Comparison of ENCODE assay signal across 8 cellular contexts in the genomic region with DNA sequence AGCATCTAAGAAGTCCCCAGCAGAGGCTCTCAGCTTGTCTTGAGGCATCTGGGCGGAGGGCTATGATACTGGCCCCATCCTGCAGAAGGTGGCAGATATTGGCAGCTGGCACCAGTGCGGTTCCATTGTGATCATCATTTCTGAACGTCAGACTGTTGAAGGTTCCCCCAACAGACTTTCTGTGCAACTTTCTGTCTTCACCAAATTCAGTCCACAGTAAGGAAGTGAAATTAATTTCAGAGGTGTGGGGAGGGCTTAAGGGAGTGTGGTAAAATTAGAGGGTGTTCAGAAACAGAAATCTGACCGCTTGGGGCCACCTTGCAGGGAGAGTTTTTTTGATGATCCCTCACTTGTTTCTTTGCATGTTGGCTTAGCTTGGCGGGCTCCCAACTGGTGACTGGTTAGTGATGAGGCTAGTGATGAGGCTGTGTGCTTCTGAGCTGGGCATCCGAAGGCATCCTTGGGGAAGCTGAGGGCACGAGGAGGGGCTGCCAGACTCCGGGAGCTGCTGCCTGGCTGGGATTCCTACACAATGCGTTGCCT. TPM values are rescaled to one million over a fixed set of nuclear protein-coding genes. Genes with fewer than 3 reads are reported as not detected.
A peak's percentile ranks its signal among the peaks of the same experiment; 100 is the strongest.
DNase-seq lines count a peak whose midpoint lies in the region; TF ChIP-seq lines count a peak whose summit lies in the region.

A gene with protein sequence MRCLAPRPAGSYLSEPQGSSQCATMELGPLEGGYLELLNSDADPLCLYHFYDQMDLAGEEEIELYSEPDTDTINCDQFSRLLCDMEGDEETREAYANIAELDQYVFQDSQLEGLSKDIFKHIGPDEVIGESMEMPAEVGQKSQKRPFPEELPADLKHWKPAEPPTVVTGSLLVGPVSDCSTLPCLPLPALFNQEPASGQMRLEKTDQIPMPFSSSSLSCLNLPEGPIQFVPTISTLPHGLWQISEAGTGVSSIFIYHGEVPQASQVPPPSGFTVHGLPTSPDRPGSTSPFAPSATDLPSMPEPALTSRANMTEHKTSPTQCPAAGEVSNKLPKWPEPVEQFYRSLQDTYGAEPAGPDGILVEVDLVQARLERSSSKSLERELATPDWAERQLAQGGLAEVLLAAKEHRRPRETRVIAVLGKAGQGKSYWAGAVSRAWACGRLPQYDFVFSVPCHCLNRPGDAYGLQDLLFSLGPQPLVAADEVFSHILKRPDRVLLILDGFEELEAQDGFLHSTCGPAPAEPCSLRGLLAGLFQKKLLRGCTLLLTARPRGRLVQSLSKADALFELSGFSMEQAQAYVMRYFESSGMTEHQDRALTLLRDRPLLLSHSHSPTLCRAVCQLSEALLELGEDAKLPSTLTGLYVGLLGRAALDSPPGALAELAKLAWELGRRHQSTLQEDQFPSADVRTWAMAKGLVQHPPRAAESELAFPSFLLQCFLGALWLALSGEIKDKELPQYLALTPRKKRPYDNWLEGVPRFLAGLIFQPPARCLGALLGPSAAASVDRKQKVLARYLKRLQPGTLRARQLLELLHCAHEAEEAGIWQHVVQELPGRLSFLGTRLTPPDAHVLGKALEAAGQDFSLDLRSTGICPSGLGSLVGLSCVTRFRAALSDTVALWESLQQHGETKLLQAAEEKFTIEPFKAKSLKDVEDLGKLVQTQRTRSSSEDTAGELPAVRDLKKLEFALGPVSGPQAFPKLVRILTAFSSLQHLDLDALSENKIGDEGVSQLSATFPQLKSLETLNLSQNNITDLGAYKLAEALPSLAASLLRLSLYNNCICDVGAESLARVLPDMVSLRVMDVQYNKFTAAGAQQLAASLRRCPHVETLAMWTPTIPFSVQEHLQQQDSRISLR (plus strand): TSS at position 404 of the 543 bp plus-strand sequence. CDS start 129 bp downstream, at position 533.

- no peaks in the 10 kb centered on the region for H3F3A ChIP-seq in GM23248 (ENCODE audit: insufficient read depth)

- no peak within 1 kb of the TSS for H3K23ac ChIP-seq in trophoblast cell (ENCODE audit: low read length)

- H3K9ac ChIP-seq in GM23248 (no peak within 1 kb of the TSS), trophoblast cell (ENCODE audit: low read length) (no peak within 1 kb of the TSS)

- intact Hi-C loops in activated CD4-positive, alpha-beta T cell treated with anti-CD3 and anti-CD28 coated beads, Interleukin-2, amount 10 ng/mL, durations not matched to agents 24 days and 14 days (cut with micrococcal nuclease) = no loop called here

- no peak within 1 kb of the TSS for H4K12ac ChIP-seq in trophoblast cell (ENCODE audit: low read depth, low read length)

- peak; percentile 84 for DNase-seq in GM13976 (ENCODE audit: low spot score)
- peak; percentile 96 for DNase-seq in GM23248
- DNase-seq in KG1 (lab: John Stamatoyannopoulos, UW) = peak; percentile 94
- DNase-seq in activated CD4-positive, alpha-beta T cell treated with anti-CD3 and anti-CD28 coated beads, Interleukin-2, amount 10 ng/mL, durations not matched to agents 24 days and 14 days = peak; percentile 86
- peak; percentile 16 to 43 for DNase-seq in trophoblast cell
- no peak for DNase-seq in epidermal melanocyte (ENCODE audit: insufficient read length, low spot score)
- no peak for DNase-seq in middle frontal gyrus (ENCODE audit: extremely low spot score, low spot score)

- no peak within 1 kb of the TSS for H3K4me2 ChIP-seq in GM23248 (ENCODE audit: unreplicated experiment)
- no peak within 1 kb of the TSS for H3K4me2 ChIP-seq in trophoblast cell (ENCODE audit: low read length)

- peaks cover 9% of the 10 kb centered on the region; the same call in 1 of the 2 replicates for H3K27me3 ChIP-seq in GM23248 (replicated peaks; ENCODE audit: insufficient read depth)
- H3K27me3 ChIP-seq in esophagus (ENCODE audit: control insufficient read depth in 1 of 2, insufficient read depth in 2 of 2, low read length in 2 of 2) = no peaks in the 10 kb centered on the region
- H3K27me3 ChIP-seq in trophoblast cell (ENCODE audit: insufficient read depth, low read length) = peaks cover 7% of the 10 kb centered on the region

- no peaks in the 10 kb centered on the region for H3K9me2 ChIP-seq in GM23248 (ENCODE audit: insufficient read depth)

- H3K36me3 Mint-ChIP-seq in activated CD4-positive, alpha-beta T cell treated with anti-CD3 and anti-CD28 coated beads, Interleukin-2, amount 10 ng/mL, durations not matched to agents 24 days and 14 days (ENCODE audit: low read depth) = no peaks in the 10 kb centered on the region

- no peak for TF ChIP-seq CTCF in GM13976 (IDR thresholded peaks at IDR 0.05; ENCODE audit: borderline replicate concordance, control extremely low read depth, extremely low read depth, insufficient read depth, missing control alignments)

- no peak within 1 kb of the TSS for H3K14ac ChIP-seq in trophoblast cell (ENCODE audit: low read length)

- H3K4me1 ChIP-seq in GM23248 (ENCODE audit: insufficient read depth) = peaks cover 11% of the 10 kb centered on the region
- peaks cover 6 to 7% of the 10 kb centered on the region in 2 donors for H3K4me1 ChIP-seq in esophagus (ENCODE audit: control insufficient read depth in 2 of 2, insufficient read depth in 2 of 2, low read length in 1 of 2)
- H3K4me1 ChIP-seq in trophoblast cell (ENCODE audit: control insufficient read depth in 1 of 2, insufficient read depth in 2 of 2, low read length in 2 of 2) = no peaks in the 10 kb centered on the region

- no peak within 1 kb of the TSS for H2BK12ac ChIP-seq in trophoblast cell (ENCODE audit: low read length)

- H3K27ac Mint-ChIP-seq in activated CD4-positive, alpha-beta T cell treated with anti-CD3 and anti-CD28 coated beads, Interleukin-2, amount 10 ng/mL, durations not matched to agents 24 days and 14 days = peak within 1 kb of the TSS; percentile 43

- H3K27me3 Mint-ChIP-seq in activated CD4-positive, alpha-beta T cell treated with anti-CD3 and anti-CD28 coated beads, Interleukin-2, amount 10 ng/mL, durations not matched to agents 24 days and 14 days = peaks cover 41% of the 10 kb centered on the region

- H2BK120ac ChIP-seq in trophoblast cell (ENCODE audit: insufficient read depth, low read length, poor library complexity) = no peak within 1 kb of the TSS

- H3K4me3 ChIP-seq in GM23248 (no peak within 1 kb of the TSS), esophagus (ENCODE audit: low read depth in 1 of 2, low read length in 2 of 2) (peak within 1 kb of the TSS; percentile 7 to 25), trophoblast cell (ENCODE audit: low read depth, low read length) (no peak within 1 kb of the TSS)

- H3K18ac ChIP-seq in trophoblast cell (ENCODE audit: low read length) = no peak within 1 kb of the TSS

- H4K20me1 ChIP-seq in GM23248 (ENCODE audit: insufficient read depth) = no peaks in the 10 kb centered on the region

- no peak within 1 kb of the TSS for H4K91ac ChIP-seq in trophoblast cell (ENCODE audit: low read depth, low read length)

- no peaks in the 10 kb centered on the region for H3K79me2 ChIP-seq in GM23248 (ENCODE audit: insufficient read depth)
- H3K79me2 ChIP-seq in trophoblast cell (ENCODE audit: control insufficient read depth, insufficient read depth, low read length, poor library complexity) = no peaks in the 10 kb centered on the region

- peak within 1 kb of the TSS; percentile 95 for H3K4me3 Mint-ChIP-seq in activated CD4-positive, alpha-beta T cell treated with anti-CD3 and anti-CD28 coated beads, Interleukin-2, amount 10 ng/mL, durations not matched to agents 24 days and 14 days

- H3K36me3 ChIP-seq in GM23248 (ENCODE audit: low read depth) (no peaks in the 10 kb centered on the region), esophagus (ENCODE audit: control insufficient read depth in 2 of 2, insufficient read depth in 2 of 2, low read length in 1 of 2) (no peaks in the 10 kb centered on the region), trophoblast cell (ENCODE audit: control insufficient read depth in 1 of 2, insufficient read depth in 2 of 2, low read length in 2 of 2) (no peaks in the 10 kb centered on the region)

- H2AFZ ChIP-seq in GM23248 (no peak within 1 kb of the TSS), trophoblast cell (ENCODE audit: insufficient read depth, low read length, poor library complexity) (no peak within 1 kb of the TSS)

- H3K9me3 ChIP-seq in GM23248 (ENCODE audit: low read depth) (no peaks in the 10 kb centered on the region), esophagus (ENCODE audit: control insufficient read depth in 2 of 2, insufficient read depth in 1 of 2, low read depth in 1 of 2, low read length in 1 of 2) (no peaks in the 10 kb centered on the region), trophoblast cell (ENCODE audit: insufficient read depth, low read depth, low read length) (no peaks in the 10 kb centered on the region)

- no peaks in the 10 kb centered on the region for H3K79me1 ChIP-seq in trophoblast cell (ENCODE audit: low read length)

- H3K4me1 Mint-ChIP-seq in activated CD4-positive, alpha-beta T cell treated with anti-CD3 and anti-CD28 coated beads, Interleukin-2, amount 10 ng/mL, durations not matched to agents 24 days and 14 days = peaks cover 70% of the 10 kb centered on the region

- no peak within 1 kb of the TSS for H2BK5ac ChIP-seq in trophoblast cell (ENCODE audit: low read depth, low read length, poor library complexity)

- 23 to 25% methylated on average over 9 of the region's 9 CpGs for WGBS in GM23248 (ENCODE audit: low coverage in 1 of 2, low lambda C conversion rate in 2 of 2, missing lambda C conversion rate in 2 of 2), 2 experiments
- 34 to 36% methylated on average over 9 of the region's 9 CpGs for WGBS in esophagus, 2 donors
- WGBS in trophoblast cell (ENCODE audit: extremely low coverage, insufficient coverage, insufficient read length) = no CpG with 5 or more reads among the region's 9 CpGs

- H3K9me3 Mint-ChIP-seq in activated CD4-positive, alpha-beta T cell treated with anti-CD3 and anti-CD28 coated beads, Interleukin-2, amount 10 ng/mL, durations not matched to agents 24 days and 14 days = no peaks in the 10 kb centered on the region

- no peak within 1 kb of the TSS for H2AK5ac ChIP-seq in trophoblast cell (ENCODE audit: low read length)

- no peak within 1 kb of the TSS for H3K27ac ChIP-seq in GM23248
- H3K27ac ChIP-seq in esophagus (ENCODE audit: low read depth in 2 of 2, low read length in 1 of 2) = peak within 1 kb of the TSS in 1 of 2 donors; percentile 17
- H3K27ac ChIP-seq in trophoblast cell (ENCODE audit: low read depth, low read length) = no peak within 1 kb of the TSS

- in situ Hi-C loops in GM13976 (cut with MboI; ENCODE audit: low sequenced_read_pairs, unreplicated experiment) (loop anchor here (10.0 kb wide), 1 partner anchor 132 kb away; a partner anchor contains a TSS), GM23248 (cut with MboI) (no loop called here)

- no peak within 1 kb of the TSS for H4K8ac ChIP-seq in trophoblast cell (ENCODE audit: low read depth, low read length)

- no peak within 1 kb of the TSS for H3K4ac ChIP-seq in trophoblast cell (ENCODE audit: low read depth, low read length)

RNA-seq across cellular contexts. Expression of the gene that starts here (rescaled TPM):
- total RNA-seq in GM23248 (2014; rRNA removed; shearing (Covaris generic)) = under 0.01 TPM in 1 of 2 replicates, not detected in the other
- polyA plus RNA-seq in GM23248 (2016; fragmentation: Nextera tagmentation; extraction: Ambion mirVana) (0.09 and 0.75 TPM in 2 replicates), esophagus (1 to 10 TPM; 2.8 to 5.5 TPM)
- total RNA-seq in activated CD4-positive, alpha-beta T cell treated with anti-CD3 and anti-CD28 coated beads, Interleukin-2, amount 10 ng/mL, durations not matched to agents 24 days and 14 days = 5.0 and 6.4 TPM in 2 replicates
- 0.14 and 0.15 TPM in 2 replicates for polyA plus RNA-seq in trophoblast cell (2013)

Comparison
In these comparisons a context has a peak if more than half of its experiments do, and no peak if none do; other contexts are left out.
1. Peak in DNase-seq in GM23248; RNA of the gene not detected or under 1 TPM.
2. DNase-seq: peak in GM13976 (single experiment), KG1 (single experiment), activated CD4-positive, alpha-beta T cell treated with anti-CD3 and anti-CD28 coated beads, Interleukin-2, amount 10 ng/mL, durations not matched to agents 24 days and 14 days (single experiment) and trophoblast cell (2 of 2); none in epidermal melanocyte (single experiment) and middle frontal gyrus (single experiment).
3. H3K4me3 ChIP-seq: peak in esophagus (2 of 2); none in GM23248 (single experiment) and trophoblast cell (single experiment).